Comparison of ENCODE assay signal across 34 cellular contexts in genomic region chr18:45044787-45045186, GRCh38.
"Had no signal": no experiment of that assay in that cellular context is flagged by ENCODE, and none has a peak within 500 bp of the region (broad histone marks: within the 10 kb centered on the region; RNA-seq: fewer than 3 reads in every experiment).

No MANE protein-coding gene starts in this region.

- H3K27ac Mint-ChIP-seq: activated CD4-positive, alpha-beta memory T cell treated with anti-CD3 and anti-CD28 coated beads for 36 hours; activated CD4-positive, alpha-beta T cell treated with anti-CD3 and anti-CD28 coated beads for 36 hours; activated CD4-positive, alpha-beta T cell treated with anti-CD3 and anti-CD28 coated beads, Interleukin-2, amount 10 ng/mL, durations not matched to agents 24 days and 14 days; activated CD8-positive, alpha-beta memory T cell treated with anti-CD3 and anti-CD28 coated beads, Interleukin-2, amount 10 ng/mL, durations not matched to agents 7 days and 5 days; activated CD8-positive, alpha-beta T cell treated with anti-CD3 and anti-CD28 coated beads, Interleukin-2, amount 10 ng/mL, durations not matched to agents 7 days and 5 days; activated naive CD4-positive, alpha-beta T cell treated with anti-CD3 and anti-CD28 coated beads, Interleukin-2, amount 10 ng/mL, durations not matched to agents 7 days and 5 days; activated naive CD4-positive, alpha-beta T cell treated with anti-CD3 and anti-CD28 coated beads, Interleukin-2, amount 50 U/mL, for 72 hours; activated naive CD8-positive, alpha-beta T cell treated with anti-CD3 and anti-CD28 coated beads, Interleukin-2, amount 10 ng/mL, durations not matched to agents 7 days and 5 days; activated T-helper 1 cell treated with anti-CD3 and anti-CD28 coated beads, Interleukin-12 subunit alpha, Interleukin-12 subunit beta, Interleukin-2, Interleukin-4 antibody, amounts not matched to agents 30 ng/mL and 10 ng/mL and 1 ng/mL, durations not matched to agents 14 hours and 24 hours and 36 hours; dendritic cell treated with granulocyte-macrophage colony-stimulating factor and Interleukin-4, amounts not matched to agents 40 ng/mL and 50 ng/mL, for 4 days; endodermal cell; T-helper 17 cell; T-helper 2 cell treated with Interferon-gamma antibody and Interleukin-4, amounts not matched to agents 5 μg/mL and 100 μg/mL, for 36 hours had no signal

- H3K9me3 Mint-ChIP-seq: activated CD4-positive, alpha-beta memory T cell treated with anti-CD3 and anti-CD28 coated beads for 36 hours; activated CD4-positive, alpha-beta T cell treated with anti-CD3 and anti-CD28 coated beads, Interleukin-2, amount 10 ng/mL, durations not matched to agents 24 days and 14 days; activated naive CD4-positive, alpha-beta T cell treated with anti-CD3 and anti-CD28 coated beads, Interleukin-2, amount 10 ng/mL, durations not matched to agents 7 days and 5 days; activated naive CD8-positive, alpha-beta T cell treated with anti-CD3 and anti-CD28 coated beads, Interleukin-2, amount 10 ng/mL, durations not matched to agents 7 days and 5 days; activated T-helper 1 cell treated with anti-CD3 and anti-CD28 coated beads, Interleukin-12 subunit alpha, Interleukin-12 subunit beta, Interleukin-2, Interleukin-4 antibody, amounts not matched to agents 30 ng/mL and 10 ng/mL and 1 ng/mL, durations not matched to agents 14 hours and 24 hours and 36 hours; dendritic cell treated with granulocyte-macrophage colony-stimulating factor and Interleukin-4, amounts not matched to agents 40 ng/mL and 50 ng/mL, for 4 days; endodermal cell; T-helper 2 cell treated with Interferon-gamma antibody and Interleukin-4, amounts not matched to agents 5 μg/mL and 100 μg/mL, for 36 hours had no signal

- H3K36me3 ChIP-seq: breast epithelium, cardiac muscle cell had no signal

- H3K4me3 Mint-ChIP-seq: activated CD4-positive, alpha-beta memory T cell treated with anti-CD3 and anti-CD28 coated beads for 36 hours; activated CD4-positive, alpha-beta T cell treated with anti-CD3 and anti-CD28 coated beads for 36 hours; activated CD4-positive, alpha-beta T cell treated with anti-CD3 and anti-CD28 coated beads, Interleukin-2, amount 10 ng/mL, durations not matched to agents 24 days and 14 days; activated CD8-positive, alpha-beta memory T cell treated with anti-CD3 and anti-CD28 coated beads, Interleukin-2, amount 10 ng/mL, durations not matched to agents 7 days and 5 days; activated CD8-positive, alpha-beta T cell treated with anti-CD3 and anti-CD28 coated beads, Interleukin-2, amount 10 ng/mL, durations not matched to agents 7 days and 5 days; activated naive CD4-positive, alpha-beta T cell treated with anti-CD3 and anti-CD28 coated beads, Interleukin-2, amount 10 ng/mL, durations not matched to agents 7 days and 5 days; activated naive CD8-positive, alpha-beta T cell treated with anti-CD3 and anti-CD28 coated beads, Interleukin-2, amount 10 ng/mL, durations not matched to agents 7 days and 5 days; activated T-helper 1 cell treated with anti-CD3 and anti-CD28 coated beads, Interleukin-12 subunit alpha, Interleukin-12 subunit beta, Interleukin-2, Interleukin-4 antibody, amounts not matched to agents 30 ng/mL and 10 ng/mL and 1 ng/mL, durations not matched to agents 14 hours and 24 hours and 36 hours; brain; dendritic cell treated with granulocyte-macrophage colony-stimulating factor and Interleukin-4, amounts not matched to agents 40 ng/mL and 50 ng/mL, for 4 days; endodermal cell; T-helper 17 cell; T-helper 2 cell treated with Interferon-gamma antibody and Interleukin-4, amounts not matched to agents 5 μg/mL and 100 μg/mL, for 36 hours had no signal

- H3K9me3 ChIP-seq: ascending aorta, breast epithelium had no signal

- H3K27me3 Mint-ChIP-seq: activated CD4-positive, alpha-beta T cell treated with anti-CD3 and anti-CD28 coated beads, Interleukin-2, amount 10 ng/mL, durations not matched to agents 24 days and 14 days; activated CD8-positive, alpha-beta memory T cell treated with anti-CD3 and anti-CD28 coated beads, Interleukin-2, amount 10 ng/mL, durations not matched to agents 7 days and 5 days; activated naive CD4-positive, alpha-beta T cell treated with anti-CD3 and anti-CD28 coated beads, Interleukin-2, amount 10 ng/mL, durations not matched to agents 7 days and 5 days; activated naive CD8-positive, alpha-beta T cell treated with anti-CD3 and anti-CD28 coated beads, Interleukin-2, amount 10 ng/mL, durations not matched to agents 7 days and 5 days; brain; dendritic cell treated with granulocyte-macrophage colony-stimulating factor and Interleukin-4, amounts not matched to agents 40 ng/mL and 50 ng/mL, for 4 days had no signal

- H3K4me1 Mint-ChIP-seq: activated CD4-positive, alpha-beta T cell treated with anti-CD3 and anti-CD28 coated beads for 36 hours; activated CD4-positive, alpha-beta T cell treated with anti-CD3 and anti-CD28 coated beads, Interleukin-2, amount 10 ng/mL, durations not matched to agents 24 days and 14 days; activated naive CD4-positive, alpha-beta T cell treated with anti-CD3 and anti-CD28 coated beads, Interleukin-2, amount 10 ng/mL, durations not matched to agents 7 days and 5 days; activated naive CD8-positive, alpha-beta T cell treated with anti-CD3 and anti-CD28 coated beads, Interleukin-2, amount 10 ng/mL, durations not matched to agents 7 days and 5 days; T-helper 17 cell had no signal

- H3K4me3 ChIP-seq: ascending aorta, breast epithelium, cardiac muscle cell, coronary artery, dorsolateral prefrontal cortex had no signal

- H3K27me3 ChIP-seq: ascending aorta, breast epithelium, cardiac muscle cell, dorsolateral prefrontal cortex had no signal

- ATAC-seq: activated CD4-positive, alpha-beta T cell treated with anti-CD3 and anti-CD28 coated beads for 36 hours; activated CD8-positive, alpha-beta memory T cell treated with anti-CD3 and anti-CD28 coated beads, Interleukin-2, amount 10 ng/mL, durations not matched to agents 7 days and 5 days; activated CD8-positive, alpha-beta T cell treated with anti-CD3 and anti-CD28 coated beads, Interleukin-2, amount 10 ng/mL, durations not matched to agents 7 days and 5 days; activated naive CD4-positive, alpha-beta T cell treated with anti-CD3 and anti-CD28 coated beads, Interleukin-2, amount 50 U/mL, for 72 hours; esophagus mucosa; T-helper 17 cell had no signal

- H3K4me1 ChIP-seq: ascending aorta, breast epithelium had no signal

- H3K36me3 Mint-ChIP-seq: activated CD4-positive, alpha-beta memory T cell treated with anti-CD3 and anti-CD28 coated beads for 36 hours; activated naive CD4-positive, alpha-beta T cell treated with anti-CD3 and anti-CD28 coated beads, Interleukin-2, amount 10 ng/mL, durations not matched to agents 7 days and 5 days; activated naive CD4-positive, alpha-beta T cell treated with anti-CD3 and anti-CD28 coated beads, Interleukin-2, amount 50 U/mL, for 72 hours; activated naive CD8-positive, alpha-beta T cell treated with anti-CD3 and anti-CD28 coated beads, Interleukin-2, amount 10 ng/mL, durations not matched to agents 7 days and 5 days had no signal

- H3K27ac ChIP-seq: ascending aorta, breast epithelium, cardiac muscle cell, coronary artery, dorsolateral prefrontal cortex had no signal

- DNase-seq: activated CD4-positive, alpha-beta memory T cell treated with anti-CD3 and anti-CD28 coated beads for 36 hours; activated CD4-positive, alpha-beta T cell treated with anti-CD3 and anti-CD28 coated beads for 36 hours; activated CD4-positive, alpha-beta T cell treated with anti-CD3 and anti-CD28 coated beads, Interleukin-2, amount 10 ng/mL, durations not matched to agents 24 days and 14 days; activated CD4-positive, CD25-positive, alpha-beta regulatory T cell; activated CD4-positive, CD25-positive, alpha-beta regulatory T cell treated with anti-CD3 and anti-CD28 coated beads, Interleukin-2, amount 50 U/mL, for 72 hours; activated CD8-positive, alpha-beta memory T cell treated with anti-CD3 and anti-CD28 coated beads, Interleukin-2, amount 10 ng/mL, durations not matched to agents 7 days and 5 days; activated CD8-positive, alpha-beta memory T cell treated with anti-CD3 and anti-CD28 coated beads, Interleukin-2, amount 50 U/mL, for 4 hours; activated CD8-positive, alpha-beta T cell treated with anti-CD3 and anti-CD28 coated beads, Interleukin-2, amount 10 ng/mL, durations not matched to agents 7 days and 5 days; activated gamma-delta T cell; activated naive CD4-positive, alpha-beta T cell; activated naive CD4-positive, alpha-beta T cell treated with anti-CD3 and anti-CD28 coated beads, Interleukin-2, amount 10 ng/mL, durations not matched to agents 7 days and 5 days; activated naive CD8-positive, alpha-beta T cell treated with anti-CD3 and anti-CD28 coated beads, Interleukin-2, amount 10 ng/mL, durations not matched to agents 7 days and 5 days; activated T-cell treated with anti-CD3 and anti-CD28 coated beads, Interleukin-2, amount 50 U/mL, for 1 hour; activated T-cell treated with anti-CD3 and anti-CD28 coated beads, Interleukin-2, amount 50 U/mL, for 48 hours; central memory CD4-positive, alpha-beta T cell; cerebellar nuclear complex; dorsolateral prefrontal cortex; effector memory CD4-positive, alpha-beta T cell; endodermal cell; foreskin fibroblast; glutamatergic neuron; T-helper 1 cell; T-helper 17 cell; T1000 had no signal
